ENCODE assay signal across 12 cellular contexts in the genomic region with DNA sequence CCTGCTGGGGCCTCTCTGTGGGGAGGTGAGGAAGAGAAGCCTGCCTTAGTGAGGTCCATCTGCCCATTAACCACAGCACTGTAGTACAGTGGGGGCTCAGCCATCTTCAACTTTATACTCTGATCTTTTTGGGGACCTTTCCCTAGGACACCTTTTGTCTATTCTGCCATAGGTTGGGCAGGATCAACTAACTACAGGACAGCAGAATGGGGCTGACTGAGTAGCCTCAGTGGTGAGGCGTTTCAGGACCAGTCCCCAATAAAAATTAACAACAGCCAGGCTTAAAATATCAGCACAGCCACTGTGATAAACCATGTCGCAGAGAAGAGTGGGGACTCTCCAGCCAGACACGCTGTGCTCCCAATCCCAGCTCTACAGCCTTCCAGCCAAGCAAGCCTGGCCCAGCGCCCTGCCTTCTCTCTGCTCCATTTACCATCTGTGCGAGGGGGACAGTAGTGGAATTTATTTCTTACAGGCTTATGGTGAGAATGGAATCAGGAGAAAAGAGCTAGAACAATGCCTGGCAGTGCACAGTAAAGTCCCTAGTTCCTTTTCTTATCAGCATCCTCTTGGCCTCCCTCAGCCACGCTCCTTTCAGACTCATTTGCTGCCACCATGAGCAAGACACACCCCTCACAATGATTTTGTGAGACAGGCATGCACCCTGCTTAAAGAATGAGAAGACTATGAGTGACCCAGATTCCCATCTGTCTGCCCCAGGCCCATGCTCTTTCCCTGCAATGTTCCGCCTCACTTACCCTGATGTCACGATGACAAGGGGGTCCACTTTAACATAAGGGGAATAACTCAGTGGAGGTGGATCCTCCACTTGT.
DNase-seq lines count a peak whose midpoint lies in the region; ATAC-seq, FAIRE-seq and TF ChIP-seq lines count a peak whose summit lies in the region.
"Had no signal": no experiment of that assay in that cellular context is flagged by ENCODE, and none has a peak within 500 bp of the region (broad histone marks: within the 10 kb centered on the region; RNA-seq: fewer than 3 reads in every experiment).

No MANE protein-coding gene starts in this region.

- no peak for DNase-seq in GM23338 (ENCODE audit: low spot score)
- peak; percentile 48 for DNase-seq in left cardiac atrium
- peak; percentile 91 for DNase-seq in pons (ENCODE audit: low spot score)
- no peak for DNase-seq in SIG-M5 treated with dmso at 0.1 percent for 504 hours (lab: John Stamatoyannopoulos, UW; ENCODE audit: unreplicated experiment)
- DNase-seq in urothelium cell line (ENCODE audit: low spot score), result no peak
- DNase-seq: activated naive CD8-positive, alpha-beta T cell treated with anti-CD3 and anti-CD28 coated beads for 36 hours; effector CD4-positive, alpha-beta T cell; ovary; stimulated activated CD4-positive, alpha-beta T cell treated with anti-CD3 and anti-CD28 coated beads, Interleukin-2, amount 100 ng/mL, for 48 hours; stimulated activated naive CD4-positive, alpha-beta T cell treated with Interleukin-2 at 50 U/mL for 16 hours had no signal

- peaks cover 75% of the 10 kb centered on the region for H3K79me2 ChIP-seq in GM23338 (replicated peaks; ENCODE audit: insufficient read depth)

- peaks cover 21% of the 10 kb centered on the region; the same call in 1 of the 2 replicates for H3K4me1 ChIP-seq in GM23338 (ENCODE audit: insufficient read depth)

- peaks cover 62% of the 10 kb centered on the region for H3K4me1 Mint-ChIP-seq in GM23338

- FAIRE-seq in urothelium cell line (lab: Jason Lieb, UNC), result no peak

- intact Hi-C loops in left cardiac atrium (cut with DNase I), result no loop called here

- H3K9me3 Mint-ChIP-seq in GM23338, result no peaks in the 10 kb centered on the region
- H3K9me3 Mint-ChIP-seq: activated naive CD8-positive, alpha-beta T cell treated with anti-CD3 and anti-CD28 coated beads for 36 hours had no signal

- no peak for TF ChIP-seq POLR2A in GM18505 (IDR thresholded peaks at IDR 0.05; ENCODE audit: borderline replicate concordance, extremely low read depth, insufficient read depth, insufficient read length)

- peaks cover 2% of the 10 kb centered on the region for H3K27me3 Mint-ChIP-seq in GM23338 (ENCODE audit: insufficient read depth, low read depth, poor library complexity)

- no peak for ATAC-seq in GM23338
- ATAC-seq in left cardiac atrium, result peak; percentile 39 to 53
- no peak for ATAC-seq in GM18505 (IDR thresholded peaks at IDR 0.05; ENCODE audit: unreplicated experiment)

- TF ChIP-seq CTCF in GM23338 (conservative IDR thresholded peaks at IDR 0.05; ENCODE audit: low read depth in 2 of 2), result no peak

- no peaks in the 10 kb centered on the region for H3F3A ChIP-seq in GM23338 (replicated peaks; ENCODE audit: low read depth)

- no peak overlapping the region for H3K4me3 Mint-ChIP-seq in GM23338
- H3K4me3 Mint-ChIP-seq: activated naive CD8-positive, alpha-beta T cell treated with anti-CD3 and anti-CD28 coated beads for 36 hours had no signal

- H3K4me2 ChIP-seq in GM23338, result no peak overlapping the region

- H3K27ac ChIP-seq in GM23338 (ENCODE audit: low read depth) (no peak overlapping the region), angular gyrus (ENCODE audit: low read depth, low read length) (peak overlapping the region; percentile 77)
- H3K27ac ChIP-seq: ovary had no signal

- no peak overlapping the region for H2AFZ ChIP-seq in GM23338

- no peaks in the 10 kb centered on the region; the same call in 1 of the 3 replicates for H3K36me3 Mint-ChIP-seq in GM23338 (ENCODE audit: low read depth)
- H3K36me3 Mint-ChIP-seq: activated naive CD8-positive, alpha-beta T cell treated with anti-CD3 and anti-CD28 coated beads for 36 hours had no signal

- H3K27ac Mint-ChIP-seq in GM23338, result 0 out of 2 replicates have a peak overlapping the region, but pooled peaks have one; percentile 13
- H3K27ac Mint-ChIP-seq: activated naive CD8-positive, alpha-beta T cell treated with anti-CD3 and anti-CD28 coated beads for 36 hours had no signal

- H3K36me3 ChIP-seq in GM23338 (ENCODE audit: insufficient read depth), result no peaks in the 10 kb centered on the region
- H3K36me3 ChIP-seq: ovary had no signal

- H3K27me3 ChIP-seq in GM23338 (ENCODE audit: insufficient read depth), result no peaks in the 10 kb centered on the region
- H3K27me3 ChIP-seq: ovary had no signal

- H4K20me1 ChIP-seq in GM23338 (replicated peaks; ENCODE audit: insufficient read depth), result peaks cover 14% of the 10 kb centered on the region

- H3K9me2 ChIP-seq in GM23338 (ENCODE audit: insufficient read depth), result no peaks in the 10 kb centered on the region

- H3K4me3 ChIP-seq in GM23338, result no peak overlapping the region
- H3K4me3 ChIP-seq: ovary had no signal

TF ChIP-seq in GM23338, 12 proteins besides CTCF, POLR2A, EP300 and RAD21 (continues in another document):
- no peak for TF ChIP-seq ZNF331 (CRISPR knock-in tag; IDR thresholded peaks at IDR 0.05; ENCODE audit: low read depth)
- no peak for TF ChIP-seq STAT1 (IDR thresholded peaks at IDR 0.05; ENCODE audit: unreplicated experiment)
- TF ChIP-seq POLR2AphosphoS5 (IDR thresholded peaks at IDR 0.05; ENCODE audit: low read depth), result no peak
- TF ChIP-seq EZH2 (IDR thresholded peaks at IDR 0.05; ENCODE audit: low read depth, unreplicated experiment), result no peak
- TF ChIP-seq, protein P1, sequence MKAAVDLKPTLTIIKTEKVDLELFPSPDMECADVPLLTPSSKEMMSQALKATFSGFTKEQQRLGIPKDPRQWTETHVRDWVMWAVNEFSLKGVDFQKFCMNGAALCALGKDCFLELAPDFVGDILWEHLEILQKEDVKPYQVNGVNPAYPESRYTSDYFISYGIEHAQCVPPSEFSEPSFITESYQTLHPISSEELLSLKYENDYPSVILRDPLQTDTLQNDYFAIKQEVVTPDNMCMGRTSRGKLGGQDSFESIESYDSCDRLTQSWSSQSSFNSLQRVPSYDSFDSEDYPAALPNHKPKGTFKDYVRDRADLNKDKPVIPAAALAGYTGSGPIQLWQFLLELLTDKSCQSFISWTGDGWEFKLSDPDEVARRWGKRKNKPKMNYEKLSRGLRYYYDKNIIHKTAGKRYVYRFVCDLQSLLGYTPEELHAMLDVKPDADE (IDR thresholded peaks at IDR 0.05), result no peak
- no peak for TF ChIP-seq JUNB (IDR thresholded peaks at IDR 0.05; ENCODE audit: unreplicated experiment)
- no peak for TF ChIP-seq REST (IDR thresholded peaks at IDR 0.05; ENCODE audit: unreplicated experiment)
- no peak for TF ChIP-seq CREB1 (CRISPR knock-in tag; IDR thresholded peaks at IDR 0.05; ENCODE audit: low read depth)

Comparison
In these comparisons a context has a peak if more than half of its experiments do, and no peak if none do; other contexts are left out.
1. ATAC-seq: peak in left cardiac atrium (2 of 2); none in GM23338 (single experiment) and GM18505 (single experiment).
2. DNase-seq: peak in left cardiac atrium (single experiment) and pons (single experiment); none in GM23338 (single experiment), SIG-M5 treated with dmso at 0.1 percent for 504 hours (single experiment) and urothelium cell line (single experiment).